32 cellular contexts compared by ENCODE assay signal in the genomic region with DNA sequence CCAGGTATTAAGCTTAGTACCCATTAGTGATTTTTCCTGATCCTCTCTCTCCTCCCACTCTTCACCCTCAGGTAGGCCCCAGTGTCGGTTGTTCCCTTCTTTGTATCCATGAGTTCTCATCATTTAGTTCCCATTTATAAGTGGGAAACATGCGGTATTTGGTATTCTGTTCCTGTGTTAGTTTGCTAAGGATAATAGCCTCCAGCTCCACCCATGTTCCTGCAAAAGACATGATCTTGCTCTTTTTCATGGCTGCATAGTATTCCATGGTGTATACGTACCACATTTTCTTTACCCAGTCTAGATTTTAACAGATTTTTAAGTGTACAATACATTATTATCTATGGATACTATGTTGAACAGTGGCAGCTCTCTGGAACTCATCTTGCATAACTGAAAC. TPM values are rescaled to one million over a fixed set of nuclear protein-coding genes. Genes with fewer than 3 reads are reported as not detected.
"Had no signal": no experiment of that assay in that cellular context is flagged by ENCODE, and none has a peak within 500 bp of the region (broad histone marks: within the 10 kb centered on the region; RNA-seq: fewer than 3 reads in every experiment).

No MANE protein-coding gene starts in this region.

- H3K4me1 Mint-ChIP-seq: activated CD4-positive, alpha-beta memory T cell treated with anti-CD3 and anti-CD28 coated beads, Interleukin-2, amount 10 ng/mL, durations not matched to agents 7 days and 5 days; activated CD4-positive, alpha-beta T cell treated with anti-CD3 and anti-CD28 coated beads, Interleukin-2, amount 10 ng/mL, durations not matched to agents 7 days and 5 days; activated naive CD4-positive, alpha-beta T cell treated with anti-CD3 and anti-CD28 coated beads, Interleukin-2, amount 10 ng/mL, durations not matched to agents 7 days and 5 days; activated naive CD8-positive, alpha-beta T cell treated with anti-CD3 and anti-CD28 coated beads, Interleukin-2, amount 10 ng/mL, durations not matched to agents 7 days and 5 days had no signal

- H3K4me1 ChIP-seq: ascending aorta had no signal

- H3K36me3 ChIP-seq: ascending aorta, breast epithelium, cardiac muscle cell, colonic mucosa, esophagus squamous epithelium had no signal

- H3K9me3 Mint-ChIP-seq: activated CD4-positive, alpha-beta memory T cell treated with anti-CD3 and anti-CD28 coated beads, Interleukin-2, amount 10 ng/mL, durations not matched to agents 7 days and 5 days; activated T-cell treated with anti-CD3 and anti-CD28 coated beads, Interleukin-2, amount 50 U/mL, for 24 hours had no signal

- DNase-seq: activated CD4-positive, alpha-beta memory T cell treated with anti-CD3 and anti-CD28 coated beads, Interleukin-2, amount 10 ng/mL, durations not matched to agents 7 days and 5 days; activated CD4-positive, alpha-beta T cell treated with anti-CD3 and anti-CD28 coated beads for 1 hour; activated CD4-positive, alpha-beta T cell treated with anti-CD3 and anti-CD28 coated beads for 4 hours; activated CD4-positive, alpha-beta T cell treated with anti-CD3 and anti-CD28 coated beads, Interleukin-2, amount 10 ng/mL, durations not matched to agents 7 days and 5 days; activated CD4-positive, alpha-beta T cell treated with anti-CD3 and anti-CD28 coated beads, Interleukin-2, amount 50 U/mL, for 4 hours; activated CD8-positive, alpha-beta memory T cell treated with anti-CD3 and anti-CD28 coated beads, Interleukin-2, amount 50 U/mL, for 48 hours; activated gamma-delta T cell; activated naive CD4-positive, alpha-beta T cell; activated naive CD4-positive, alpha-beta T cell treated with anti-CD3 and anti-CD28 coated beads, Interleukin-2, amount 10 ng/mL, durations not matched to agents 7 days and 5 days; activated naive CD8-positive, alpha-beta T cell treated with anti-CD3 and anti-CD28 coated beads, Interleukin-2, amount 10 ng/mL, durations not matched to agents 7 days and 5 days; activated T-cell treated with anti-CD3 and anti-CD28 coated beads for 4 hours; activated T-cell treated with anti-CD3 and anti-CD28 coated beads, Interleukin-2, amount 50 U/mL, for 24 hours; activated T-cell treated with anti-CD3 and anti-CD28 coated beads, Interleukin-2, amount 50 U/mL, for 72 hours; central memory CD4-positive, alpha-beta T cell; cerebellar nuclear complex; colonic mucosa; effector CD8-positive, alpha-beta T cell; esophagus squamous epithelium; head of caudate nucleus; T-helper 2 cell had no signal

- FAIRE-seq: endometrium, endothelial cell of umbilical vein, frontal cortex had no signal

- ATAC-seq: activated naive CD4-positive, alpha-beta T cell treated with anti-CD3 and anti-CD28 coated beads, Interleukin-2, amount 50 U/mL, for 72 hours; activated T-cell treated with anti-CD3 and anti-CD28 coated beads, Interleukin-2, amount 50 U/mL, for 72 hours had no signal

- H3K27me3 Mint-ChIP-seq: activated CD4-positive, alpha-beta memory T cell treated with anti-CD3 and anti-CD28 coated beads, Interleukin-2, amount 10 ng/mL, durations not matched to agents 7 days and 5 days; activated CD4-positive, alpha-beta T cell treated with anti-CD3 and anti-CD28 coated beads, Interleukin-2, amount 10 ng/mL, durations not matched to agents 7 days and 5 days; activated naive CD4-positive, alpha-beta T cell treated with anti-CD3 and anti-CD28 coated beads, Interleukin-2, amount 10 ng/mL, durations not matched to agents 7 days and 5 days; activated naive CD8-positive, alpha-beta T cell treated with anti-CD3 and anti-CD28 coated beads, Interleukin-2, amount 10 ng/mL, durations not matched to agents 7 days and 5 days had no signal

- H3K36me3 Mint-ChIP-seq: activated naive CD4-positive, alpha-beta T cell treated with anti-CD3 and anti-CD28 coated beads, Interleukin-2, amount 10 ng/mL, durations not matched to agents 7 days and 5 days; activated naive CD8-positive, alpha-beta T cell treated with anti-CD3 and anti-CD28 coated beads, Interleukin-2, amount 10 ng/mL, durations not matched to agents 7 days and 5 days; brain had no signal

- H3K27me3 ChIP-seq: ascending aorta, breast epithelium, cardiac muscle cell, colonic mucosa, esophagus squamous epithelium had no signal

- H3K9me3 ChIP-seq: ascending aorta, breast epithelium, colonic mucosa, esophagus squamous epithelium had no signal

- H3K4me3 Mint-ChIP-seq: activated CD4-positive, alpha-beta memory T cell treated with anti-CD3 and anti-CD28 coated beads, Interleukin-2, amount 10 ng/mL, durations not matched to agents 7 days and 5 days; activated CD4-positive, alpha-beta T cell treated with anti-CD3 and anti-CD28 coated beads, Interleukin-2, amount 10 ng/mL, durations not matched to agents 7 days and 5 days; activated naive CD4-positive, alpha-beta T cell treated with anti-CD3 and anti-CD28 coated beads, Interleukin-2, amount 10 ng/mL, durations not matched to agents 7 days and 5 days; activated naive CD8-positive, alpha-beta T cell treated with anti-CD3 and anti-CD28 coated beads, Interleukin-2, amount 10 ng/mL, durations not matched to agents 7 days and 5 days; activated T-cell treated with anti-CD3 and anti-CD28 coated beads, Interleukin-2, amount 50 U/mL, for 24 hours; activated T-cell treated with anti-CD3 and anti-CD28 coated beads, Interleukin-2, amount 50 U/mL, for 72 hours; brain had no signal

- H3K27ac Mint-ChIP-seq: activated CD4-positive, alpha-beta memory T cell treated with anti-CD3 and anti-CD28 coated beads, Interleukin-2, amount 10 ng/mL, durations not matched to agents 7 days and 5 days; activated CD4-positive, alpha-beta T cell treated with anti-CD3 and anti-CD28 coated beads, Interleukin-2, amount 10 ng/mL, durations not matched to agents 7 days and 5 days; activated naive CD4-positive, alpha-beta T cell treated with anti-CD3 and anti-CD28 coated beads, Interleukin-2, amount 10 ng/mL, durations not matched to agents 7 days and 5 days; activated naive CD4-positive, alpha-beta T cell treated with anti-CD3 and anti-CD28 coated beads, Interleukin-2, amount 50 U/mL, for 72 hours; activated naive CD8-positive, alpha-beta T cell treated with anti-CD3 and anti-CD28 coated beads, Interleukin-2, amount 10 ng/mL, durations not matched to agents 7 days and 5 days; activated T-cell treated with anti-CD3 and anti-CD28 coated beads, Interleukin-2, amount 50 U/mL, for 24 hours; activated T-cell treated with anti-CD3 and anti-CD28 coated beads, Interleukin-2, amount 50 U/mL, for 72 hours; brain had no signal

- H3K4me3 ChIP-seq: ascending aorta, breast epithelium, cardiac muscle cell, colonic mucosa, esophagus squamous epithelium had no signal

- H3K27ac ChIP-seq: ascending aorta, breast epithelium, cardiac muscle cell, colonic mucosa, esophagus squamous epithelium had no signal

RNA-seq across cellular contexts. Expression of a gene that starts 44.4 kb away (rescaled TPM):
- total RNA-seq: activated CD4-positive, alpha-beta memory T cell treated with anti-CD3 and anti-CD28 coated beads, Interleukin-2, amount 10 ng/mL, durations not matched to agents 7 days and 5 days; activated CD4-positive, alpha-beta T cell treated with anti-CD3 and anti-CD28 coated beads, Interleukin-2, amount 10 ng/mL, durations not matched to agents 7 days and 5 days; activated naive CD4-positive, alpha-beta T cell treated with anti-CD3 and anti-CD28 coated beads, Interleukin-2, amount 50 U/mL, for 72 hours; activated T-cell treated with anti-CD3 and anti-CD28 coated beads, Interleukin-2, amount 50 U/mL, for 72 hours; ascending aorta; cardiac muscle cell; dermis microvascular lymphatic vessel endothelial cell; endothelial cell of umbilical vein; fibroblast of lung; fibroblast of villous mesenchyme; T-helper 1 cell treated with Interleukin-12 subunit alpha and Interleukin-12 subunit beta and Interleukin-4 antibody, amounts not matched to agents 30 ng/mL and 1 ng/mL, for 36 hours had no signal
- polyA plus RNA-seq: cardiac muscle cell, endothelial cell of umbilical vein, fibroblast of lung had no signal

RNA-seq across cellular contexts. Expression of a gene that starts 59.0 kb away (rescaled TPM):
- total RNA-seq: activated CD4-positive, alpha-beta memory T cell treated with anti-CD3 and anti-CD28 coated beads, Interleukin-2, amount 10 ng/mL, durations not matched to agents 7 days and 5 days; activated naive CD4-positive, alpha-beta T cell treated with anti-CD3 and anti-CD28 coated beads, Interleukin-2, amount 50 U/mL, for 72 hours; activated T-cell treated with anti-CD3 and anti-CD28 coated beads, Interleukin-2, amount 50 U/mL, for 72 hours; ascending aorta; cardiac muscle cell; dermis microvascular lymphatic vessel endothelial cell; endothelial cell of umbilical vein had no signal
- polyA plus RNA-seq: cardiac muscle cell, endothelial cell of umbilical vein, fibroblast of lung had no signal
